In the genomic region with DNA sequence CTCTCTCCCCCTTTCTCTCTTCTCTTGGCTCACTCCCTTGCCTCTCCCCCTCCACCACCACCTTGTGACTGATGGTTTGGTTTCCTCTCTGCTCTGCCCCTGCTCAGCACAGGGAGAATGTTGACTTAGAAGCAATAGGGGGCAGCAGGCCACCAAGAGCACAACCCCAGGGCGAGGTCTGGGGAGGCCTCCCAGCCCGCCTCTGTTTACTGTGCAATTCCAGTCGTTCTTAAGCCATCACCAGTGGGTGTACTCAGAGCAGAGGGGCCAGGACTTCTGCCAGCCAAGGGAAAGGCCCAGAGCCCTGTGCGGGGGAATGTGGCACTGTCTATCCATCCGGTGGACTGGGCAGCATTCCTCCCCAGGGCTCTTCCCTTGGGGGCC, we compare ENCODE assay signal across 1 cellular context.
TF ChIP-seq lines count a peak whose summit lies in the region.

No MANE protein-coding gene starts in this region.

TF ChIP-seq in HepG2, 621 proteins besides CTCF, POLR2A, EP300 and RAD21 (continued from another document and continues in another):
- TF ChIP-seq, protein P1, sequence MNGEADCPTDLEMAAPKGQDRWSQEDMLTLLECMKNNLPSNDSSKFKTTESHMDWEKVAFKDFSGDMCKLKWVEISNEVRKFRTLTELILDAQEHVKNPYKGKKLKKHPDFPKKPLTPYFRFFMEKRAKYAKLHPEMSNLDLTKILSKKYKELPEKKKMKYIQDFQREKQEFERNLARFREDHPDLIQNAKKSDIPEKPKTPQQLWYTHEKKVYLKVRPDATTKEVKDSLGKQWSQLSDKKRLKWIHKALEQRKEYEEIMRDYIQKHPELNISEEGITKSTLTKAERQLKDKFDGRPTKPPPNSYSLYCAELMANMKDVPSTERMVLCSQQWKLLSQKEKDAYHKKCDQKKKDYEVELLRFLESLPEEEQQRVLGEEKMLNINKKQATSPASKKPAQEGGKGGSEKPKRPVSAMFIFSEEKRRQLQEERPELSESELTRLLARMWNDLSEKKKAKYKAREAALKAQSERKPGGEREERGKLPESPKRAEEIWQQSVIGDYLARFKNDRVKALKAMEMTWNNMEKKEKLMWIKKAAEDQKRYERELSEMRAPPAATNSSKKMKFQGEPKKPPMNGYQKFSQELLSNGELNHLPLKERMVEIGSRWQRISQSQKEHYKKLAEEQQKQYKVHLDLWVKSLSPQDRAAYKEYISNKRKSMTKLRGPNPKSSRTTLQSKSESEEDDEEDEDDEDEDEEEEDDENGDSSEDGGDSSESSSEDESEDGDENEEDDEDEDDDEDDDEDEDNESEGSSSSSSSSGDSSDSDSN (CRISPR knock-in tag; IDR thresholded peaks at IDR 0.05), result peak; percentile 72
- TF ChIP-seq KDM6A (CRISPR knock-in tag; IDR thresholded peaks at IDR 0.05; ENCODE audit: low read depth), result peak; percentile 74
- TF ChIP-seq ZBTB42 (CRISPR knock-in tag; IDR thresholded peaks at IDR 0.05), result no peak
- TF ChIP-seq, protein P2, sequence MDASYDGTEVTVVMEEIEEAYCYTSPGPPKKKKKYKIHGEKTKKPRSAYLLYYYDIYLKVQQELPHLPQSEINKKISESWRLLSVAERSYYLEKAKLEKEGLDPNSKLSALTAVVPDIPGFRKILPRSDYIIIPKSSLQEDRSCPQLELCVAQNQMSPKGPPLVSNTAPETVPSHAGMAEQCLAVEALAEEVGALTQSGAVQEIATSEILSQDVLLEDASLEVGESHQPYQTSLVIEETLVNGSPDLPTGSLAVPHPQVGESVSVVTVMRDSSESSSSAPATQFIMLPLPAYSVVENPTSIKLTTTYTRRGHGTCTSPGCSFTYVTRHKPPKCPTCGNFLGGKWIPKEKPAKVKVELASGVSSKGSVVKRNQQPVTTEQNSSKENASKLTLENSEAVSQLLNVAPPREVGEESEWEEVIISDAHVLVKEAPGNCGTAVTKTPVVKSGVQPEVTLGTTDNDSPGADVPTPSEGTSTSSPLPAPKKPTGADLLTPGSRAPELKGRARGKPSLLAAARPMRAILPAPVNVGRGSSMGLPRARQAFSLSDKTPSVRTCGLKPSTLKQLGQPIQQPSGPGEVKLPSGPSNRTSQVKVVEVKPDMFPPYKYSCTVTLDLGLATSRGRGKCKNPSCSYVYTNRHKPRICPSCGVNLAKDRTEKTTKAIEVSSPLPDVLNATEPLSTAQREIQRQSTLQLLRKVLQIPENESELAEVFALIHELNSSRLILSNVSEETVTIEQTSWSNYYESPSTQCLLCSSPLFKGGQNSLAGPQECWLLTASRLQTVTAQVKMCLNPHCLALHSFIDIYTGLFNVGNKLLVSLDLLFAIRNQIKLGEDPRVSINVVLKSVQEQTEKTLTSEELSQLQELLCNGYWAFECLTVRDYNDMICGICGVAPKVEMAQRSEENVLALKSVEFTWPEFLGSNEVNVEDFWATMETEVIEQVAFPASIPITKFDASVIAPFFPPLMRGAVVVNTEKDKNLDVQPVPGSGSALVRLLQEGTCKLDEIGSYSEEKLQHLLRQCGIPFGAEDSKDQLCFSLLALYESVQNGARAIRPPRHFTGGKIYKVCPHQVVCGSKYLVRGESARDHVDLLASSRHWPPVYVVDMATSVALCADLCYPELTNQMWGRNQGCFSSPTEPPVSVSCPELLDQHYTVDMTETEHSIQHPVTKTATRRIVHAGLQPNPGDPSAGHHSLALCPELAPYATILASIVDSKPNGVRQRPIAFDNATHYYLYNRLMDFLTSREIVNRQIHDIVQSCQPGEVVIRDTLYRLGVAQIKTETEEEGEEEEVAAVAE (CRISPR knock-in tag; IDR thresholded peaks at IDR 0.05; ENCODE audit: borderline replicate concordance), result peak; percentile 42; the same call in 1 of the 2 replicates
- TF ChIP-seq ZNF556 (CRISPR knock-in tag; IDR thresholded peaks at IDR 0.05; ENCODE audit: borderline replicate concordance), result no peak; the same call in 1 of the 2 replicates
- peak; percentile 60; the same call in 1 of the 2 replicates for TF ChIP-seq REPIN1 (CRISPR knock-in tag; IDR thresholded peaks at IDR 0.05; ENCODE audit: borderline replicate concordance, low read depth)
- TF ChIP-seq MIER2 (CRISPR knock-in tag; IDR thresholded peaks at IDR 0.05), result peak; percentile 71
- 0 out of 2 replicates have a peak, but pooled peaks have one; percentile 40 for TF ChIP-seq DPF2 (CRISPR knock-in tag; IDR thresholded peaks at IDR 0.05; ENCODE audit: borderline replicate concordance, low read depth)
- TF ChIP-seq SMC3 (IDR thresholded peaks at IDR 0.05; ENCODE audit: low read length), result peak; percentile 6; the same call in 1 of the 2 replicates
- peak; percentile 70 for TF ChIP-seq ZFX (CRISPR knock-in tag; IDR thresholded peaks at IDR 0.05; ENCODE audit: low read depth)
- TF ChIP-seq NCOA2 (CRISPR knock-in tag; IDR thresholded peaks at IDR 0.05), result peak; percentile 79
- TF ChIP-seq ZNF572 (CRISPR knock-in tag; IDR thresholded peaks at IDR 0.05), result no peak
- peak; percentile 64 for TF ChIP-seq FOSL2 (CRISPR knock-in tag; IDR thresholded peaks at IDR 0.05)
- peak; percentile 48; the same call in 1 of the 2 replicates for TF ChIP-seq PHF21A (CRISPR knock-in tag; IDR thresholded peaks at IDR 0.05)
- TF ChIP-seq TCF7L2 (IDR thresholded peaks at IDR 0.05; ENCODE audit: low read depth, low read length), result no peak
- TF ChIP-seq FIP1L1 (IDR thresholded peaks at IDR 0.05; ENCODE audit: borderline replicate concordance, insufficient read depth, low read depth, low read length), result no peak
- TF ChIP-seq, protein P3, sequence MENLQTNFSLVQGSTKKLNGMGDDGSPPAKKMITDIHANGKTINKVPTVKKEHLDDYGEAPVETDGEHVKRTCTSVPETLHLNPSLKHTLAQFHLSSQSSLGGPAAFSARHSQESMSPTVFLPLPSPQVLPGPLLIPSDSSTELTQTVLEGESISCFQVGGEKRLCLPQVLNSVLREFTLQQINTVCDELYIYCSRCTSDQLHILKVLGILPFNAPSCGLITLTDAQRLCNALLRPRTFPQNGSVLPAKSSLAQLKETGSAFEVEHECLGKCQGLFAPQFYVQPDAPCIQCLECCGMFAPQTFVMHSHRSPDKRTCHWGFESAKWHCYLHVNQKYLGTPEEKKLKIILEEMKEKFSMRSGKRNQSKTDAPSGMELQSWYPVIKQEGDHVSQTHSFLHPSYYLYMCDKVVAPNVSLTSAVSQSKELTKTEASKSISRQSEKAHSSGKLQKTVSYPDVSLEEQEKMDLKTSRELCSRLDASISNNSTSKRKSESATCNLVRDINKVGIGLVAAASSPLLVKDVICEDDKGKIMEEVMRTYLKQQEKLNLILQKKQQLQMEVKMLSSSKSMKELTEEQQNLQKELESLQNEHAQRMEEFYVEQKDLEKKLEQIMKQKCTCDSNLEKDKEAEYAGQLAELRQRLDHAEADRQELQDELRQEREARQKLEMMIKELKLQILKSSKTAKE (CRISPR knock-in tag; IDR thresholded peaks at IDR 0.05; ENCODE audit: borderline replicate concordance), result peak; percentile 58; the same call in 1 of the 2 replicates
- no peak for TF ChIP-seq ZBTB21 (CRISPR knock-in tag; IDR thresholded peaks at IDR 0.05)
- TF ChIP-seq ELF1 (CRISPR knock-in tag; IDR thresholded peaks at IDR 0.05), result 0 out of 2 replicates have a peak, but pooled peaks have one; percentile 39
- TF ChIP-seq, protein P4, sequence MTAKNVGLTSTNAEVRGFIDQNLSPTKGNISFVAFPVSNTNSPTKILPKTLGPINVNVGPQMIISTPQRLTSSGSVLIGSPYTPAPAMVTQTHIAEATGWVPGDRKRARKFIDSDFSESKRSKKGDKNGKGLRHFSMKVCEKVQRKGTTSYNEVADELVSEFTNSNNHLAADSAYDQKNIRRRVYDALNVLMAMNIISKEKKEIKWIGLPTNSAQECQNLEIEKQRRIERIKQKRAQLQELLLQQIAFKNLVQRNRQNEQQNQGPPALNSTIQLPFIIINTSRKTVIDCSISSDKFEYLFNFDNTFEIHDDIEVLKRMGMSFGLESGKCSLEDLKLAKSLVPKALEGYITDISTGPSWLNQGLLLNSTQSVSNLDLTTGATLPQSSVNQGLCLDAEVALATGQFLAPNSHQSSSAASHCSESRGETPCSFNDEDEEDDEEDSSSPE (CRISPR knock-in tag; IDR thresholded peaks at IDR 0.05), result peak; percentile 60
- TF ChIP-seq RXRB (CRISPR knock-in tag; IDR thresholded peaks at IDR 0.05; ENCODE audit: borderline replicate concordance), result peak; percentile 89
- peak; percentile 4 for TF ChIP-seq MED8 (CRISPR knock-in tag; IDR thresholded peaks at IDR 0.05; ENCODE audit: insufficient replicate concordance)
- TF ChIP-seq NFIC (IDR thresholded peaks at IDR 0.05; ENCODE audit: low read length), result no peak
- TF ChIP-seq ZNF362 (CRISPR knock-in tag; IDR thresholded peaks at IDR 0.05; ENCODE audit: borderline replicate concordance), result no peak
- TF ChIP-seq HNF4G (IDR thresholded peaks at IDR 0.05; ENCODE audit: borderline replicate concordance, low read depth, low read length), result no peak; the same call in 1 of the 2 replicates
- TF ChIP-seq HNF4G (CRISPR knock-in tag; IDR thresholded peaks at IDR 0.05; ENCODE audit: borderline replicate concordance, low read depth), result peak; percentile 43; the same call in 1 of the 2 replicates
- peak in 1 of 2 experiments; percentile 69; a peak in 1 of 4 replicates for TF ChIP-seq KLF16 (CRISPR knock-in tag; IDR thresholded peaks at IDR 0.05)
- TF ChIP-seq ZNF501 (CRISPR knock-in tag; IDR thresholded peaks at IDR 0.05), result peak; percentile 40; the same call in 1 of the 2 replicates
- TF ChIP-seq SP5 (CRISPR knock-in tag; IDR thresholded peaks at IDR 0.05; ENCODE audit: borderline replicate concordance, low read depth), result peak; percentile 88
- TF ChIP-seq ZNF574 (CRISPR knock-in tag; IDR thresholded peaks at IDR 0.05), result peak; percentile 61
- TF ChIP-seq, protein P5, sequence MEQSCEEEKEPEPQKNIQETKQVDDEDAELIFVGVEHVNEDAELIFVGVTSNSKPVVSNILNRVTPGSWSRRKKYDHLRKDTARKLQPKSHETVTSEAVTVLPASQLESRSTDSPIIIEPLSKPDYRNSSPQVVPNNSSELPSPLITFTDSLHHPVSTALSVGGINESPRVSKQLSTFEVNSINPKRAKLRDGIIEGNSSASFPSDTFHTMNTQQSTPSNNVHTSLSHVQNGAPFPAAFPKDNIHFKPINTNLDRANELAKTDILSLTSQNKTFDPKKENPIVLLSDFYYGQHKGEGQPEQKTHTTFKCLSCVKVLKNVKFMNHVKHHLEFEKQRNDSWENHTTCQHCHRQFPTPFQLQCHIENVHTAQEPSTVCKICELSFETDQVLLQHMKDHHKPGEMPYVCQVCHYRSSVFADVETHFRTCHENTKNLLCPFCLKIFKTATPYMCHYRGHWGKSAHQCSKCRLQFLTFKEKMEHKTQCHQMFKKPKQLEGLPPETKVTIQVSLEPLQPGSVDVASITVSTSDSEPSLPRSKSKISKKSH (CRISPR knock-in tag; IDR thresholded peaks at IDR 0.05; ENCODE audit: borderline replicate concordance), result peak; percentile 32; the same call in 1 of the 2 replicates
- no peak for TF ChIP-seq AHR (CRISPR knock-in tag; IDR thresholded peaks at IDR 0.05)
- TF ChIP-seq ZNF710 (CRISPR knock-in tag; IDR thresholded peaks at IDR 0.05; ENCODE audit: borderline replicate concordance), result peak; percentile 92; the same call in 1 of the 2 replicates
- TF ChIP-seq GATAD1 (CRISPR knock-in tag; IDR thresholded peaks at IDR 0.05), result peak; percentile 74
- TF ChIP-seq, protein P6, sequence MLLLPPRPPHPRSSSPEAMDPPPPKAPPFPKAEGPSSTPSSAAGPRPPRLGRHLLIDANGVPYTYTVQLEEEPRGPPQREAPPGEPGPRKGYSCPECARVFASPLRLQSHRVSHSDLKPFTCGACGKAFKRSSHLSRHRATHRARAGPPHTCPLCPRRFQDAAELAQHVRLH (CRISPR knock-in tag; IDR thresholded peaks at IDR 0.05; ENCODE audit: borderline replicate concordance, low read depth), result peak; percentile 90; the same call in 1 of the 2 replicates
- TF ChIP-seq FOXK1 (CRISPR knock-in tag; IDR thresholded peaks at IDR 0.05; ENCODE audit: borderline replicate concordance, low read depth), result peak; percentile 79; the same call in 1 of the 2 replicates
- TF ChIP-seq SSRP1 (CRISPR knock-in tag; IDR thresholded peaks at IDR 0.05), result peak; percentile 61; the same call in 1 of the 2 replicates
